18 cellular contexts compared by ENCODE assay signal in the genomic region with DNA sequence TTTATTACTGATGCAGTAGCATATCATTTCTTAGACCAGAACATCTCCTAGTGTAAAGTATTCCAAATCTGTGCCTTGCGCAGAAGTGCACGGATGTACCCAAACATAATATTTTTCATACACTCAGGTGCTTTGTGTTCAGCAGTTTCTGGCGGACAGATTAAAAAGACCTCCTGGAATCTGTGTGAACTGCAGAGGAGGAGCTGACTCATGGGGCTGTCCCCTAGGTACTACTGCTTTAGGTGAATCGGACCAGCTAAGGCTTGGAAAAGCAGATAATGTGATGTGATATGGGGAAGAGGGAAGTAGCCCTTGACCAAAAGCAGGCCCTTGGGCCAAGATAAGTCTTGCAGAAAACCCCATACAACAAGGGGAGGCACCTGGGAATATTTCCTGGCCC.
"Had no signal": no experiment of that assay in that cellular context is flagged by ENCODE, and none has a peak within 500 bp of the region (broad histone marks: within the 10 kb centered on the region; RNA-seq: fewer than 3 reads in every experiment).

No MANE protein-coding gene starts in this region.

- DNase-seq: activated CD4-positive, alpha-beta T cell treated with anti-CD3 and anti-CD28 coated beads for 1 hour; activated CD4-positive, alpha-beta T cell treated with anti-CD3 and anti-CD28 coated beads, Interleukin-2, amount 50 U/mL, for 4 hours; activated gamma-delta T cell; adrenal gland; effector CD8-positive, alpha-beta T cell; left colon; midbrain; occipital lobe; stimulated activated CD4-positive, alpha-beta T cell treated with anti-CD3 and anti-CD28 coated beads, Interleukin-2, amount 100 ng/mL, for 24 hours; stimulated activated naive CD8-positive, alpha-beta T cell treated with anti-CD3 and anti-CD28 coated beads, Interleukin-15, Interleukin-2, amounts not matched to agents 100 U/mL and 50 U/mL, for 24 hours; substantia nigra; T-helper 17 cell; WERI-Rb-1 had no signal

- H3K4me1 ChIP-seq: adrenal gland, tibial nerve had no signal

- H3K4me3 ChIP-seq: adrenal gland, cardiac muscle cell, hepatocyte, tibial nerve had no signal

- H3K36me3 ChIP-seq: adrenal gland, cardiac muscle cell, tibial nerve, WERI-Rb-1 had no signal

- H3K27me3 ChIP-seq: adrenal gland, cardiac muscle cell, hepatocyte, tibial nerve had no signal

- H3K4me1 Mint-ChIP-seq: activated naive CD4-positive, alpha-beta T cell treated with anti-CD3 and anti-CD28 coated beads, Interleukin-2, amount 50 U/mL, for 24 hours; T-helper 17 cell had no signal

- H3K9me3 Mint-ChIP-seq: activated naive CD4-positive, alpha-beta T cell treated with anti-CD3 and anti-CD28 coated beads, Interleukin-2, amount 50 U/mL, for 24 hours; dendritic cell treated with granulocyte-macrophage colony-stimulating factor and Interleukin-4, amounts not matched to agents 40 ng/mL and 50 ng/mL, for 4 days had no signal

- H3K36me3 Mint-ChIP-seq: activated naive CD4-positive, alpha-beta T cell treated with anti-CD3 and anti-CD28 coated beads, Interleukin-2, amount 50 U/mL, for 24 hours had no signal

- ATAC-seq: left colon; stimulated activated naive CD8-positive, alpha-beta T cell treated with anti-CD3 and anti-CD28 coated beads, Interleukin-15, Interleukin-2, amounts not matched to agents 100 U/mL and 50 U/mL, for 24 hours; T-helper 17 cell had no signal

- H3K4me3 Mint-ChIP-seq: activated naive CD4-positive, alpha-beta T cell treated with anti-CD3 and anti-CD28 coated beads, Interleukin-2, amount 50 U/mL, for 24 hours; dendritic cell treated with granulocyte-macrophage colony-stimulating factor and Interleukin-4, amounts not matched to agents 40 ng/mL and 50 ng/mL, for 4 days; T-helper 17 cell had no signal

- H3K27me3 Mint-ChIP-seq: dendritic cell treated with granulocyte-macrophage colony-stimulating factor and Interleukin-4, amounts not matched to agents 40 ng/mL and 50 ng/mL, for 4 days had no signal

- H3K27ac Mint-ChIP-seq: activated naive CD4-positive, alpha-beta T cell treated with anti-CD3 and anti-CD28 coated beads, Interleukin-2, amount 50 U/mL, for 24 hours; dendritic cell treated with granulocyte-macrophage colony-stimulating factor and Interleukin-4, amounts not matched to agents 40 ng/mL and 50 ng/mL, for 4 days; T-helper 17 cell had no signal

- H3K27ac ChIP-seq: adrenal gland, cardiac muscle cell, hepatocyte, tibial nerve, WERI-Rb-1 had no signal

- H3K9me3 ChIP-seq: adrenal gland, tibial nerve had no signal
